Comparison of ENCODE assay signal across 20 cellular contexts in genomic region chr15:67000896-67001295, GRCh38.
"Had no signal": no experiment of that assay in that cellular context is flagged by ENCODE, and none has a peak within 500 bp of the region (broad histone marks: within the 10 kb centered on the region; RNA-seq: fewer than 3 reads in every experiment).

No MANE protein-coding gene starts in this region.

- H3K9me3 Mint-ChIP-seq: effector memory CD8-positive, alpha-beta T cell had no signal

- H3K9me3 ChIP-seq: gastroesophageal sphincter, left lung, lower lobe of right lung, mucosa of descending colon had no signal

- H3K36me3 Mint-ChIP-seq: mesothelial cell of epicardium had no signal

- H3K27ac Mint-ChIP-seq: effector memory CD8-positive, alpha-beta T cell; endodermal cell; mesothelial cell of epicardium had no signal

- H3K27me3 ChIP-seq: dorsolateral prefrontal cortex, foreskin keratinocyte, gastroesophageal sphincter, heart left ventricle, left lung had no signal

- H3K4me3 Mint-ChIP-seq: effector memory CD8-positive, alpha-beta T cell; endodermal cell; mesothelial cell of epicardium had no signal

- ATAC-seq: effector memory CD8-positive, alpha-beta T cell; esophagus mucosa; foreskin keratinocyte; gastroesophageal sphincter; heart left ventricle; left cardiac atrium; left lung; left ventricle myocardium superior; lower lobe of right lung; mucosa of descending colon had no signal

- H3K36me3 ChIP-seq: gastroesophageal sphincter, heart left ventricle, left lung, lower lobe of right lung had no signal

- H3K27ac ChIP-seq: coronary artery, dorsolateral prefrontal cortex, epithelial cell of prostate, foreskin keratinocyte, gastroesophageal sphincter, heart left ventricle, left lung, lower lobe of right lung had no signal

- DNase-seq: dermis blood vessel endothelial cell; dorsolateral prefrontal cortex; effector CD8-positive, alpha-beta T cell; effector memory CD8-positive, alpha-beta T cell; endodermal cell; erythroblast; foreskin keratinocyte; heart left ventricle; hippocampal formation; left cardiac atrium; left lung; left ventricle myocardium superior; lower lobe of right lung; mesenchymal stem cell; mucosa of descending colon had no signal

- H3K4me1 Mint-ChIP-seq: mesothelial cell of epicardium had no signal

- H3K4me3 ChIP-seq: coronary artery, dorsolateral prefrontal cortex, gastroesophageal sphincter, heart left ventricle, left lung, lower lobe of right lung, mucosa of descending colon had no signal

- H3K4me1 ChIP-seq: gastroesophageal sphincter, lower lobe of right lung had no signal
